In genomic region chr13:39916330-39916729, GRCh38 we compare ENCODE assay signal across 28 cellular contexts.
"Had no signal": no experiment of that assay in that cellular context is flagged by ENCODE, and none has a peak within 500 bp of the region (broad histone marks: within the 10 kb centered on the region; RNA-seq: fewer than 3 reads in every experiment).

No MANE protein-coding gene starts in this region.

- H3K27ac ChIP-seq: colonic mucosa, left ventricle myocardium inferior, stomach, thyroid gland, upper lobe of right lung, VCaP had no signal

- H3K27me3 ChIP-seq: colonic mucosa, stomach, thyroid gland, upper lobe of right lung had no signal

- H3K27ac Mint-ChIP-seq: activated naive CD4-positive, alpha-beta T cell treated with anti-CD3 and anti-CD28 coated beads, Interleukin-2, amount 10 ng/mL, durations not matched to agents 7 days and 5 days; activated naive CD8-positive, alpha-beta T cell treated with anti-CD3 and anti-CD28 coated beads, Interleukin-2, amount 10 ng/mL, durations not matched to agents 7 days and 5 days; natural killer cell treated with Interleukin-12 subunit alpha and Interleukin-12 subunit beta and Interleukin-15 and Interleukin-18, amount 100 ng/mL, for 72 hours; stimulated activated naive B cell treated with anti-CD40 and anti-IgM and Interleukin-4, amounts not matched to agents 10 μg/mL and 1 μg/mL and 100 μg/mL, for 72 hours had no signal

- H3K36me3 ChIP-seq: colonic mucosa, left ventricle myocardium inferior, stomach, thyroid gland, upper lobe of right lung had no signal

- FAIRE-seq: endometrium, frontal cortex, islet of Langerhans, small intestine had no signal

- ATAC-seq: activated CD4-positive, CD25-positive, alpha-beta regulatory T cell treated with anti-CD3 and anti-CD28 coated beads, Interleukin-2, amount 50 U/mL, for 24 hours; mucosa of descending colon; natural killer cell treated with Interleukin-12 subunit alpha and Interleukin-12 subunit beta and Interleukin-15 and Interleukin-18, amount 100 ng/mL, for 72 hours; sciatic nerve; stimulated activated naive B cell treated with anti-CD40 and anti-IgM and Interleukin-4, amounts not matched to agents 10 μg/mL and 1 μg/mL and 100 μg/mL, for 72 hours; upper lobe of right lung had no signal

- H3K36me3 Mint-ChIP-seq: activated naive CD4-positive, alpha-beta T cell treated with anti-CD3 and anti-CD28 coated beads, Interleukin-2, amount 10 ng/mL, durations not matched to agents 7 days and 5 days; activated naive CD8-positive, alpha-beta T cell treated with anti-CD3 and anti-CD28 coated beads, Interleukin-2, amount 10 ng/mL, durations not matched to agents 7 days and 5 days; natural killer cell treated with Interleukin-12 subunit alpha and Interleukin-12 subunit beta and Interleukin-15 and Interleukin-18, amount 100 ng/mL, for 72 hours; stimulated activated naive B cell treated with anti-CD40 and anti-IgM and Interleukin-4, amounts not matched to agents 10 μg/mL and 1 μg/mL and 100 μg/mL, for 72 hours had no signal

- H3K4me3 Mint-ChIP-seq: activated naive CD4-positive, alpha-beta T cell treated with anti-CD3 and anti-CD28 coated beads, Interleukin-2, amount 10 ng/mL, durations not matched to agents 7 days and 5 days; activated naive CD8-positive, alpha-beta T cell treated with anti-CD3 and anti-CD28 coated beads, Interleukin-2, amount 10 ng/mL, durations not matched to agents 7 days and 5 days; natural killer cell treated with Interleukin-12 subunit alpha and Interleukin-12 subunit beta and Interleukin-15 and Interleukin-18, amount 100 ng/mL, for 72 hours; stimulated activated naive B cell treated with anti-CD40 and anti-IgM and Interleukin-4, amounts not matched to agents 10 μg/mL and 1 μg/mL and 100 μg/mL, for 72 hours had no signal

- H3K9me3 Mint-ChIP-seq: activated naive CD4-positive, alpha-beta T cell treated with anti-CD3 and anti-CD28 coated beads, Interleukin-2, amount 10 ng/mL, durations not matched to agents 7 days and 5 days; natural killer cell treated with Interleukin-12 subunit alpha and Interleukin-12 subunit beta and Interleukin-15 and Interleukin-18, amount 100 ng/mL, for 72 hours; stimulated activated naive B cell treated with anti-CD40 and anti-IgM and Interleukin-4, amounts not matched to agents 10 μg/mL and 1 μg/mL and 100 μg/mL, for 72 hours had no signal

- H3K4me1 ChIP-seq: colonic mucosa, stomach, thyroid gland, upper lobe of right lung had no signal

- DNase-seq: activated CD4-positive, alpha-beta T cell treated with anti-CD3 and anti-CD28 coated beads for 48 hours; activated CD4-positive, alpha-beta T cell treated with anti-CD3 and anti-CD28 coated beads, Interleukin-2, amount 50 U/mL, for 48 hours; activated CD8-positive, alpha-beta memory T cell treated with anti-CD3 and anti-CD28 coated beads for 24 hours; activated gamma-delta T cell; activated naive CD4-positive, alpha-beta T cell treated with anti-CD3 and anti-CD28 coated beads, Interleukin-2, amount 10 ng/mL, durations not matched to agents 7 days and 5 days; activated naive CD8-positive, alpha-beta T cell treated with anti-CD3 and anti-CD28 coated beads, Interleukin-2, amount 10 ng/mL, durations not matched to agents 7 days and 5 days; activated T-cell treated with anti-CD3 and anti-CD28 coated beads, Interleukin-2, amount 50 U/mL, for 1 hour; amygdala; colonic mucosa; effector CD8-positive, alpha-beta T cell; left ventricle myocardium inferior; mucosa of descending colon; posterior cingulate gyrus; small intestine; stimulated activated CD4-positive, alpha-beta T cell treated with anti-CD3 and anti-CD28 coated beads, Interleukin-4, amount 100 ng/mL, for 4 hours; stimulated activated CD8-positive, alpha-beta memory T cell treated with anti-CD3 and anti-CD28 coated beads, Interleukin-4, amount 100 ng/mL, for 48 hours; stimulated activated naive B cell treated with anti-CD40 and anti-IgM and Interleukin-4, amounts not matched to agents 10 μg/mL and 1 μg/mL and 100 μg/mL, for 72 hours; stomach; thyroid gland; upper lobe of right lung had no signal

- H3K9me3 ChIP-seq: colonic mucosa, thyroid gland, upper lobe of right lung had no signal

- H3K4me3 ChIP-seq: colonic mucosa, left ventricle myocardium inferior, lung, mucosa of descending colon, stomach, thyroid gland, upper lobe of right lung had no signal

- H3K4me1 Mint-ChIP-seq: activated naive CD4-positive, alpha-beta T cell treated with anti-CD3 and anti-CD28 coated beads, Interleukin-2, amount 10 ng/mL, durations not matched to agents 7 days and 5 days; activated naive CD8-positive, alpha-beta T cell treated with anti-CD3 and anti-CD28 coated beads, Interleukin-2, amount 10 ng/mL, durations not matched to agents 7 days and 5 days had no signal
